ENCODE assay signal across 15 cellular contexts in genomic region chr16:4471869-4472268, GRCh38.
"Had no signal": no experiment of that assay in that cellular context is flagged by ENCODE, and none has a peak within 500 bp of the region (broad histone marks: within the 10 kb centered on the region; RNA-seq: fewer than 3 reads in every experiment).

No MANE protein-coding gene starts in this region.

- H3K27ac ChIP-seq: cardiac muscle cell, neutrophil, parathyroid adenoma, vagina had no signal

- ATAC-seq: stimulated activated effector memory CD8-positive, alpha-beta T cell treated with anti-CD3 and anti-CD28 coated beads, Interleukin-12 subunit alpha, Interleukin-12 subunit beta, amount 100 ng/mL, for 72 hours had no signal

- H3K4me3 Mint-ChIP-seq: activated naive CD4-positive, alpha-beta T cell treated with anti-CD3 and anti-CD28 coated beads, Interleukin-2, amount 10 ng/mL, durations not matched to agents 7 days and 5 days; endodermal cell; mesothelial cell of epicardium had no signal

- H3K27ac Mint-ChIP-seq: activated T-helper 2 cell treated with anti-CD3 and anti-CD28 coated beads, Interferon-gamma antibody, Interleukin-2, Interleukin-4, amounts not matched to agents 10 μg/mL and 5 μg/mL and 100 μg/mL, durations not matched to agents 14 hours and 24 hours and 36 hours; endodermal cell had no signal

- H2AFZ ChIP-seq: parathyroid adenoma had no signal

- H3K27me3 ChIP-seq: cardiac muscle cell, dorsolateral prefrontal cortex, neutrophil, vagina had no signal

- H3K9me3 Mint-ChIP-seq: activated naive CD4-positive, alpha-beta T cell treated with anti-CD3 and anti-CD28 coated beads, Interleukin-2, amount 10 ng/mL, durations not matched to agents 7 days and 5 days; activated T-helper 2 cell treated with anti-CD3 and anti-CD28 coated beads, Interferon-gamma antibody, Interleukin-2, Interleukin-4, amounts not matched to agents 10 μg/mL and 5 μg/mL and 100 μg/mL, durations not matched to agents 14 hours and 24 hours and 36 hours; stimulated activated effector memory CD8-positive, alpha-beta T cell treated with anti-CD3 and anti-CD28 coated beads, Interleukin-12 subunit alpha, Interleukin-12 subunit beta, amount 100 ng/mL, for 72 hours had no signal

- H3K27me3 Mint-ChIP-seq: activated naive CD4-positive, alpha-beta T cell treated with anti-CD3 and anti-CD28 coated beads, Interleukin-2, amount 10 ng/mL, durations not matched to agents 7 days and 5 days had no signal

- H3K4me3 ChIP-seq: cardiac muscle cell, dorsolateral prefrontal cortex, lung, vagina had no signal

- H3K9me3 ChIP-seq: neutrophil, vagina had no signal

- DNase-seq: activated CD4-positive, alpha-beta T cell treated with anti-CD3 and anti-CD28 coated beads for 1 hour; activated naive CD4-positive, alpha-beta T cell treated with anti-CD3 and anti-CD28 coated beads, Interleukin-2, amount 10 ng/mL, durations not matched to agents 7 days and 5 days; dorsolateral prefrontal cortex; endodermal cell; erythroblast; stimulated activated CD4-positive, alpha-beta T cell treated with anti-CD3 and anti-CD28 coated beads, Interleukin-12 subunit alpha, Interleukin-12 subunit beta, amount 100 ng/mL, for 4 hours; T1000 had no signal

- H3K36me3 ChIP-seq: cardiac muscle cell had no signal

- H3K9ac ChIP-seq: parathyroid adenoma had no signal
